ENCODE assay signal across 8 cellular contexts in genomic region chr10:49187950-49188761, GRCh38. TPM values are rescaled to one million over a fixed set of nuclear protein-coding genes. Genes with fewer than 3 reads are reported as not detected.
DNase-seq lines count a peak whose midpoint lies in the region; ATAC-seq and TF ChIP-seq lines count a peak whose summit lies in the region.

TSS of gene TMEM273 (minus strand) at chr10:49188391. CDS start at chr10:49188336, 55 bp downstream.

- ATAC-seq in HG02642 (IDR thresholded peaks at IDR 0.05; ENCODE audit: poor library complexity, unreplicated experiment) = peak; percentile 81
- ATAC-seq in mucosa of descending colon = peak; percentile 79

- no peak within 1 kb of the TSS for H3K27ac Mint-ChIP-seq in chondrocyte (ENCODE audit: unreplicated experiment)
- no peak within 1 kb of the TSS for H3K27ac Mint-ChIP-seq in glutamatergic neuron (ENCODE audit: unreplicated experiment)

- peak within 1 kb of the TSS; percentile 3 for H3K4me3 ChIP-seq in mucosa of descending colon

- DNase-seq in NOMO-1 (lab: John Stamatoyannopoulos, UW; ENCODE audit: unreplicated experiment in 2 of 2) (peak; percentile 52 to 70), mucosa of descending colon (peak; percentile 64 to 79 (median 66)), T1000 (lab: John Stamatoyannopoulos, UW) (no peak), chondrocyte (ENCODE audit: low spot score) (no peak), glutamatergic neuron (no peak)
- peak; percentile 44 for DNase-seq in central memory CD4-positive, alpha-beta T cell

- H3K4me1 ChIP-seq in mucosa of descending colon (ENCODE audit: low read depth) = no peaks in the 10 kb centered on the region

- TF ChIP-seq CTCF in mucosa of descending colon (IDR thresholded peaks at IDR 0.05) (no peak), chondrocyte (IDR thresholded peaks at IDR 0.05) (no peak), glutamatergic neuron (IDR thresholded peaks at IDR 0.05; ENCODE audit: partially characterized antibody, unreplicated experiment) (no peak)

- no peaks in the 10 kb centered on the region for H3K9me3 ChIP-seq in mucosa of descending colon

- H3K9me3 Mint-ChIP-seq in chondrocyte (ENCODE audit: low read depth) (no peaks in the 10 kb centered on the region), glutamatergic neuron (ENCODE audit: unreplicated experiment) (no peaks in the 10 kb centered on the region)

- H3K4me1 Mint-ChIP-seq in chondrocyte (ENCODE audit: low read depth) (no peaks in the 10 kb centered on the region), glutamatergic neuron (ENCODE audit: low read depth, unreplicated experiment) (no peaks in the 10 kb centered on the region)

- no peaks in the 10 kb centered on the region for H3K36me3 ChIP-seq in mucosa of descending colon (ENCODE audit: low read depth)

- peak; percentile 83 for TF ChIP-seq POLR2A in GM18526 (IDR thresholded peaks at IDR 0.05; ENCODE audit: extremely low read depth, insufficient read length)

- H3K4me3 Mint-ChIP-seq in chondrocyte (ENCODE audit: unreplicated experiment) (no peak within 1 kb of the TSS), glutamatergic neuron (ENCODE audit: unreplicated experiment) (no peak within 1 kb of the TSS)

- H3K27me3 Mint-ChIP-seq in chondrocyte (ENCODE audit: low read depth) = peaks cover 2% of the 10 kb centered on the region
- H3K27me3 Mint-ChIP-seq in glutamatergic neuron (ENCODE audit: unreplicated experiment) = peaks cover 4% of the 10 kb centered on the region

- no peaks in the 10 kb centered on the region for H3K36me3 Mint-ChIP-seq in chondrocyte (ENCODE audit: low read depth)
- no peaks in the 10 kb centered on the region for H3K36me3 Mint-ChIP-seq in glutamatergic neuron (ENCODE audit: unreplicated experiment)

- intact Hi-C loops in mucosa of descending colon (cut with DNase I, micrococcal nuclease) = no loop called here

RNA-seq across cellular contexts. Expression of gene TMEM273, which starts in this region (rescaled TPM):
- 10 to 100 TPM in 1 of 3 donors, 1 to 10 TPM in 2; 4.8 to 12.7 (median 7.0) TPM for total RNA-seq in mucosa of descending colon
- total RNA-seq in chondrocyte = not detected in 3 replicates
- 0.39 TPM for total RNA-seq in glutamatergic neuron (ENCODE audit: unreplicated experiment)

Comparison
In these comparisons a context has a peak if more than half of its experiments do, and no peak if none do; other contexts are left out.
1. DNase-seq: peak in NOMO-1 (2 of 2), central memory CD4-positive, alpha-beta T cell (single experiment) and mucosa of descending colon (3 of 3); none in T1000 (single experiment), chondrocyte (single experiment) and glutamatergic neuron (single experiment).